ENCODE assay signal across 12 cellular contexts in genomic region chr11:530960-531825, GRCh38.
"Had no signal": no experiment of that assay in that cellular context is flagged by ENCODE, and none has a peak within 500 bp of the region (broad histone marks: within the 10 kb centered on the region; RNA-seq: fewer than 3 reads in every experiment).

No MANE protein-coding gene starts in this region.

- H3K9me3 Mint-ChIP-seq: activated CD4-positive, alpha-beta T cell treated with anti-CD3 and anti-CD28 coated beads, Interleukin-2, amount 10 ng/mL, durations not matched to agents 7 days and 5 days; activated naive CD8-positive, alpha-beta T cell treated with anti-CD3 and anti-CD28 coated beads for 36 hours; activated T-cell treated with anti-CD3 and anti-CD28 coated beads, Interleukin-2, amount 50 U/mL, for 72 hours; central memory CD8-positive, alpha-beta T cell; neural progenitor cell; stimulated activated effector memory CD8-positive, alpha-beta T cell treated with anti-CD3 and anti-CD28 coated beads, Interleukin-12 subunit alpha, Interleukin-12 subunit beta, amount 100 ng/mL, for 72 hours had no signal

- ATAC-seq: activated T-cell treated with anti-CD3 and anti-CD28 coated beads, Interleukin-2, amount 50 U/mL, for 72 hours; body of pancreas; foreskin keratinocyte; stimulated activated effector memory CD8-positive, alpha-beta T cell treated with anti-CD3 and anti-CD28 coated beads, Interleukin-12 subunit alpha, Interleukin-12 subunit beta, amount 100 ng/mL, for 72 hours had no signal

- DNase-seq: activated CD4-positive, alpha-beta T cell treated with anti-CD3 and anti-CD28 coated beads, Interleukin-2, amount 10 ng/mL, durations not matched to agents 7 days and 5 days; activated CD8-positive, alpha-beta memory T cell treated with anti-CD3 and anti-CD28 coated beads, Interleukin-2, amount 50 U/mL, for 48 hours; activated naive CD8-positive, alpha-beta T cell treated with anti-CD3 and anti-CD28 coated beads for 36 hours; activated T-cell treated with anti-CD3 and anti-CD28 coated beads, Interleukin-2, amount 50 U/mL, for 72 hours; amygdala; foreskin keratinocyte; head of caudate nucleus; midbrain had no signal

- H3K27me3 Mint-ChIP-seq: activated CD4-positive, alpha-beta T cell treated with anti-CD3 and anti-CD28 coated beads, Interleukin-2, amount 10 ng/mL, durations not matched to agents 7 days and 5 days; activated naive CD8-positive, alpha-beta T cell treated with anti-CD3 and anti-CD28 coated beads for 36 hours; central memory CD8-positive, alpha-beta T cell had no signal

- H3K27ac Mint-ChIP-seq: activated CD4-positive, alpha-beta T cell treated with anti-CD3 and anti-CD28 coated beads, Interleukin-2, amount 10 ng/mL, durations not matched to agents 7 days and 5 days; activated naive CD8-positive, alpha-beta T cell treated with anti-CD3 and anti-CD28 coated beads for 36 hours; activated T-cell treated with anti-CD3 and anti-CD28 coated beads, Interleukin-2, amount 50 U/mL, for 72 hours; neural progenitor cell; stimulated activated effector memory CD8-positive, alpha-beta T cell treated with anti-CD3 and anti-CD28 coated beads, Interleukin-12 subunit alpha, Interleukin-12 subunit beta, amount 100 ng/mL, for 72 hours had no signal

- H3K4me3 Mint-ChIP-seq: activated CD4-positive, alpha-beta T cell treated with anti-CD3 and anti-CD28 coated beads, Interleukin-2, amount 10 ng/mL, durations not matched to agents 7 days and 5 days; activated naive CD8-positive, alpha-beta T cell treated with anti-CD3 and anti-CD28 coated beads for 36 hours; central memory CD8-positive, alpha-beta T cell; stimulated activated effector memory CD8-positive, alpha-beta T cell treated with anti-CD3 and anti-CD28 coated beads, Interleukin-12 subunit alpha, Interleukin-12 subunit beta, amount 100 ng/mL, for 72 hours had no signal
